Comparison of ENCODE assay signal across 1 cellular context in genomic region chr11:33040127-33040861, GRCh38.
TF ChIP-seq lines count a peak whose summit lies in the region.

No MANE protein-coding gene starts in this region.

TF ChIP-seq in K562, 482 proteins besides CTCF, POLR2A, EP300 and RAD21 (continued from another document):
- peak; percentile 84 for TF ChIP-seq MGA (IDR thresholded peaks at IDR 0.05)
- 0 out of 2 replicates have a peak, but pooled peaks have one; percentile 38 for TF ChIP-seq MBD1 (CRISPR knock-in tag; IDR thresholded peaks at IDR 0.05)
- TF ChIP-seq, protein P1, sequence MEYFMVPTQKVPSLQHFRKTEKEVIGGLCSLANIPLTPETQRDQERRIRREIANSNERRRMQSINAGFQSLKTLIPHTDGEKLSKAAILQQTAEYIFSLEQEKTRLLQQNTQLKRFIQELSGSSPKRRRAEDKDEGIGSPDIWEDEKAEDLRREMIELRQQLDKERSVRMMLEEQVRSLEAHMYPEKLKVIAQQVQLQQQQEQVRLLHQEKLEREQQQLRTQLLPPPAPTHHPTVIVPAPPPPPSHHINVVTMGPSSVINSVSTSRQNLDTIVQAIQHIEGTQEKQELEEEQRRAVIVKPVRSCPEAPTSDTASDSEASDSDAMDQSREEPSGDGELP (CRISPR knock-in tag; IDR thresholded peaks at IDR 0.05; ENCODE audit: borderline replicate concordance), result peak; percentile 15; the same call in 1 of the 2 replicates
- TF ChIP-seq, protein P2, sequence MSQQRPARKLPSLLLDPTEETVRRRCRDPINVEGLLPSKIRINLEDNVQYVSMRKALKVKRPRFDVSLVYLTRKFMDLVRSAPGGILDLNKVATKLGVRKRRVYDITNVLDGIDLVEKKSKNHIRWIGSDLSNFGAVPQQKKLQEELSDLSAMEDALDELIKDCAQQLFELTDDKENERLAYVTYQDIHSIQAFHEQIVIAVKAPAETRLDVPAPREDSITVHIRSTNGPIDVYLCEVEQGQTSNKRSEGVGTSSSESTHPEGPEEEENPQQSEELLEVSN (IDR thresholded peaks at IDR 0.05; ENCODE audit: borderline replicate concordance in 1 of 2, extremely low read depth in 1 of 2, insufficient read depth in 1 of 2, insufficient read length in 1 of 2, low read depth in 1 of 2, low read length in 1 of 2, poor library complexity in 1 of 2, severe bottlenecking in 1 of 2), result peak in 1 of 2 experiments; percentile 43
- no peak for TF ChIP-seq MAFG (tag; conservative IDR thresholded peaks at IDR 0.05)
- no peak for TF ChIP-seq HOMEZ (CRISPR knock-in tag; IDR thresholded peaks at IDR 0.05)
- TF ChIP-seq E2F3 (CRISPR knock-in tag; IDR thresholded peaks at IDR 0.05), result no peak
- TF ChIP-seq CEBPB (tag; IDR thresholded peaks at IDR 0.05), result no peak
- TF ChIP-seq ZNF668 (CRISPR knock-in tag; IDR thresholded peaks at IDR 0.05), result no peak
- TF ChIP-seq, protein P3, sequence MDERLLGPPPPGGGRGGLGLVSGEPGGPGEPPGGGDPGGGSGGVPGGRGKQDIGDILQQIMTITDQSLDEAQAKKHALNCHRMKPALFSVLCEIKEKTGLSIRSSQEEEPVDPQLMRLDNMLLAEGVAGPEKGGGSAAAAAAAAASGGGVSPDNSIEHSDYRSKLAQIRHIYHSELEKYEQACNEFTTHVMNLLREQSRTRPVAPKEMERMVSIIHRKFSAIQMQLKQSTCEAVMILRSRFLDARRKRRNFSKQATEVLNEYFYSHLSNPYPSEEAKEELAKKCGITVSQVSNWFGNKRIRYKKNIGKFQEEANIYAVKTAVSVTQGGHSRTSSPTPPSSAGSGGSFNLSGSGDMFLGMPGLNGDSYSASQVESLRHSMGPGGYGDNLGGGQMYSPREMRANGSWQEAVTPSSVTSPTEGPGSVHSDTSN (CRISPR knock-in tag; IDR thresholded peaks at IDR 0.05; ENCODE audit: low read depth), result no peak
- TF ChIP-seq, protein P3 (tag; conservative IDR thresholded peaks at IDR 0.05; ENCODE audit: low read depth), result no peak
- TF ChIP-seq SPI1 (IDR thresholded peaks at IDR 0.05; ENCODE audit: borderline replicate concordance, low read depth, low read length), result 0 out of 2 replicates have a peak, but pooled peaks have one; percentile 20
- TF ChIP-seq RUNX1 (IDR thresholded peaks at IDR 0.05; ENCODE audit: low read depth), result no peak
- TF ChIP-seq CREM (IDR thresholded peaks at IDR 0.05; ENCODE audit: low read depth), result peak; percentile 52; the same call in 1 of the 2 replicates
- no peak for TF ChIP-seq TEAD1 (CRISPR knock-in tag; IDR thresholded peaks at IDR 0.05)
- TF ChIP-seq CREB1 (IDR thresholded peaks at IDR 0.05), result peak; percentile 46; the same call in 1 of the 2 replicates
- no peak for TF ChIP-seq CREB1 (CRISPR knock-in tag; IDR thresholded peaks at IDR 0.05)
- 0 out of 2 replicates have a peak, but pooled peaks have one; percentile 40 for TF ChIP-seq DIDO1 (tag; IDR thresholded peaks at IDR 0.05; ENCODE audit: low read depth)
